24 cellular contexts compared by ENCODE assay signal in genomic region chr13:112905086-112905485, GRCh38.
"Had no signal": no experiment of that assay in that cellular context is flagged by ENCODE, and none has a peak within 500 bp of the region (broad histone marks: within the 10 kb centered on the region; RNA-seq: fewer than 3 reads in every experiment).

No MANE protein-coding gene starts in this region.

- H3K27me3 ChIP-seq: pancreas, right atrium auricular region, thyroid gland, upper lobe of left lung had no signal

- H3K36me3 ChIP-seq: esophagus squamous epithelium, heart right ventricle, left ventricle myocardium inferior, pancreas, right atrium auricular region, stomach, thyroid gland, upper lobe of left lung had no signal

- H3K9me3 ChIP-seq: pancreas, right atrium auricular region, thyroid gland had no signal

- H3K4me3 ChIP-seq: esophagus squamous epithelium, heart right ventricle, left ventricle myocardium inferior, lung, mucosa of descending colon, pancreas, right atrium auricular region, stomach, thyroid gland, upper lobe of left lung had no signal

- H3K27ac ChIP-seq: epithelial cell of prostate, heart right ventricle, left ventricle myocardium inferior, right atrium auricular region, stomach, upper lobe of left lung had no signal

- DNase-seq: activated CD4-positive, alpha-beta memory T cell treated with anti-CD3 and anti-CD28 coated beads for 36 hours; activated CD4-positive, alpha-beta T cell treated with anti-CD3 and anti-CD28 coated beads, Interleukin-2, amount 10 ng/mL, durations not matched to agents 24 days and 14 days; activated CD8-positive, alpha-beta memory T cell treated with anti-CD3 and anti-CD28 coated beads, Interleukin-2, amount 50 U/mL, for 4 hours; activated effector memory CD4-positive, alpha-beta T cell treated with anti-CD3 and anti-CD28 coated beads, Interleukin-2, amount 50 U/mL, for 16 hours; activated naive CD8-positive, alpha-beta T cell treated with anti-CD3 and anti-CD28 coated beads, Interleukin-2, amount 10 ng/mL, durations not matched to agents 7 days and 5 days; activated T-cell treated with anti-CD3 and anti-CD28 coated beads, Interleukin-2, amount 50 U/mL, for 1 hour; central memory CD4-positive, alpha-beta T cell; esophagus squamous epithelium; foreskin melanocyte; heart right ventricle; left ventricle myocardium inferior; mucosa of descending colon; nephron progenitor cell; nucleus accumbens; pancreas; stimulated activated CD4-positive, alpha-beta T cell treated with anti-CD3 and anti-CD28 coated beads, Interleukin-15, amount 100 ng/mL, for 24 hours; stimulated activated CD4-positive, alpha-beta T cell treated with anti-CD3 and anti-CD28 coated beads, Interleukin-2, amount 100 ng/mL, for 24 hours; stimulated activated naive B cell treated with anti-CD40 and anti-IgM and Interleukin-4, amounts not matched to agents 10 μg/mL and 1 μg/mL and 100 μg/mL, for 72 hours; stomach; thyroid gland had no signal

- H3K4me1 ChIP-seq: heart right ventricle, left ventricle myocardium inferior, right atrium auricular region had no signal
